ENCODE assay signal across 27 cellular contexts in genomic region chr18:48068916-48069445, GRCh38.
A peak's percentile ranks its signal among the peaks of the same experiment; 100 is the strongest.
DNase-seq lines count a peak whose midpoint lies in the region; ATAC-seq, FAIRE-seq and TF ChIP-seq lines count a peak whose summit lies in the region.
"Had no signal": no experiment of that assay in that cellular context is flagged by ENCODE, and none has a peak within 500 bp of the region (broad histone marks: within the 10 kb centered on the region; RNA-seq: fewer than 3 reads in every experiment).

No MANE protein-coding gene starts in this region.

- no peaks in the 10 kb centered on the region for H3K27me3 Mint-ChIP-seq in nephron (ENCODE audit: low read depth)
- peaks cover 14% of the 10 kb centered on the region for H3K27me3 Mint-ChIP-seq in activated CD4-positive, alpha-beta memory T cell treated with anti-CD3 and anti-CD28 coated beads, Interleukin-2, amount 10 ng/mL, durations not matched to agents 7 days and 5 days

- POLR2A ChIA-PET in activated CD4-positive, alpha-beta memory T cell treated with anti-CD3 and anti-CD28 coated beads, Interleukin-2, amount 10 ng/mL, durations not matched to agents 7 days and 5 days (lab: Charles Lee), result no interaction called here

- H3K9me3 Mint-ChIP-seq in nephron, result no peaks in the 10 kb centered on the region
- no peaks in the 10 kb centered on the region for H3K9me3 Mint-ChIP-seq in activated CD4-positive, alpha-beta memory T cell treated with anti-CD3 and anti-CD28 coated beads, Interleukin-2, amount 10 ng/mL, durations not matched to agents 7 days and 5 days
- H3K9me3 Mint-ChIP-seq: CD4-positive, alpha-beta T cell; CD8-positive, alpha-beta memory T cell; GM23338; H9 had no signal

- H3K4me3 ChIP-seq in bronchial epithelial cell (ENCODE audit: low read depth, low read length) (no peak overlapping the region), skin epidermis (no peak overlapping the region)
- H3K4me3 ChIP-seq: A549; BLaER1 treated with 17β-estradiol and CSF1 and Interleukin-3, amounts not matched to agents 10 nM and 100 nM; GM12878; GM23338 had no signal

- DNase-seq in SW480 (ENCODE audit: low spot score) (peak; percentile 74), bronchial epithelial cell (ENCODE audit: low read depth) (no peak), OCI-M2 (lab: John Stamatoyannopoulos, UW; ENCODE audit: unreplicated experiment) (no peak), cardiac septum (ENCODE audit: low spot score) (no peak)
- no peak for DNase-seq in activated CD4-positive, alpha-beta memory T cell treated with anti-CD3 and anti-CD28 coated beads, Interleukin-2, amount 10 ng/mL, durations not matched to agents 7 days and 5 days
- DNase-seq: 8988T; ACHN; AML-193; BE2C; CD4-positive, alpha-beta T cell; CD8-positive, alpha-beta memory T cell; DMS 273 treated with DMSO at 0.1 percent for 48 hours; DMS79; EL; GDM1; H9 had no signal

- no peak for TF ChIP-seq CTCF in bronchial epithelial cell (IDR thresholded peaks at IDR 0.05; ENCODE audit: insufficient read depth, low read length, severe bottlenecking)
- TF ChIP-seq CTCF in nephron (IDR thresholded peaks at IDR 0.05; ENCODE audit: unreplicated experiment in 3 of 3), result no peak

- ATAC-seq in HG03097 (IDR thresholded peaks at IDR 0.05; ENCODE audit: low FRiP score, unreplicated experiment), result no peak
- ATAC-seq: A549, GM12878, GM23338, HCT116 had no signal

- H3K36me3 ChIP-seq in bronchial epithelial cell (ENCODE audit: control insufficient read depth, insufficient read depth, low read length), result no peaks in the 10 kb centered on the region
- H3K36me3 ChIP-seq: BE2C; BLaER1 treated with 17β-estradiol and CSF1 and Interleukin-3, amounts not matched to agents 10 nM and 100 nM had no signal

- CTCF ChIA-PET in activated CD4-positive, alpha-beta memory T cell treated with anti-CD3 and anti-CD28 coated beads, Interleukin-2, amount 10 ng/mL, durations not matched to agents 7 days and 5 days (lab: Charles Lee), result no interaction called here

- no peaks in the 10 kb centered on the region for H3K27me3 ChIP-seq in bronchial epithelial cell (ENCODE audit: control insufficient read depth, insufficient read depth, low read length)
- H3K27me3 ChIP-seq: BE2C; BLaER1 treated with 17β-estradiol and CSF1 and Interleukin-3, amounts not matched to agents 10 nM and 100 nM had no signal

- H3K27ac Mint-ChIP-seq in nephron, result peak overlapping the region in 2 of 3 experiments; percentile 69 to 73
- H3K27ac Mint-ChIP-seq in activated CD4-positive, alpha-beta memory T cell treated with anti-CD3 and anti-CD28 coated beads, Interleukin-2, amount 10 ng/mL, durations not matched to agents 7 days and 5 days, result no peak overlapping the region
- H3K27ac Mint-ChIP-seq: CD4-positive, alpha-beta T cell; GM23338; H9 had no signal

- H3K27ac ChIP-seq in skin epidermis, result peak overlapping the region in 13 of 21 experiments; percentile 32 to 79 (median 52)
- H3K27ac ChIP-seq: A549; BLaER1 treated with 17β-estradiol and CSF1 and Interleukin-3, amounts not matched to agents 10 nM and 100 nM had no signal

- H3K4me3 Mint-ChIP-seq in nephron, result no peak overlapping the region
- H3K4me3 Mint-ChIP-seq in activated CD4-positive, alpha-beta memory T cell treated with anti-CD3 and anti-CD28 coated beads, Interleukin-2, amount 10 ng/mL, durations not matched to agents 7 days and 5 days, result no peak overlapping the region
- H3K4me3 Mint-ChIP-seq: CD14-positive monocyte; CD4-positive, alpha-beta T cell; CD8-positive, alpha-beta memory T cell; GM23338; H9 had no signal

- intact Hi-C loops in cardiac septum (cut with DNase I), result no loop called here

- no peaks in the 10 kb centered on the region for H3K36me3 Mint-ChIP-seq in nephron (ENCODE audit: low read depth)
- H3K36me3 Mint-ChIP-seq in activated CD4-positive, alpha-beta memory T cell treated with anti-CD3 and anti-CD28 coated beads, Interleukin-2, amount 10 ng/mL, durations not matched to agents 7 days and 5 days (ENCODE audit: low read depth), result no peaks in the 10 kb centered on the region
- H3K36me3 Mint-ChIP-seq: CD14-positive monocyte; CD8-positive, alpha-beta memory T cell had no signal

- peak; percentile 47 for FAIRE-seq in bronchial epithelial cell (lab: Jason Lieb, UNC)
- FAIRE-seq: A549, D721Med, GM12878, GM19239 had no signal

- peaks cover 54% of the 10 kb centered on the region for H3K4me1 Mint-ChIP-seq in nephron
- no peaks in the 10 kb centered on the region for H3K4me1 Mint-ChIP-seq in activated CD4-positive, alpha-beta memory T cell treated with anti-CD3 and anti-CD28 coated beads, Interleukin-2, amount 10 ng/mL, durations not matched to agents 7 days and 5 days
- H3K4me1 Mint-ChIP-seq: CD8-positive, alpha-beta memory T cell had no signal
